In the genomic region with DNA sequence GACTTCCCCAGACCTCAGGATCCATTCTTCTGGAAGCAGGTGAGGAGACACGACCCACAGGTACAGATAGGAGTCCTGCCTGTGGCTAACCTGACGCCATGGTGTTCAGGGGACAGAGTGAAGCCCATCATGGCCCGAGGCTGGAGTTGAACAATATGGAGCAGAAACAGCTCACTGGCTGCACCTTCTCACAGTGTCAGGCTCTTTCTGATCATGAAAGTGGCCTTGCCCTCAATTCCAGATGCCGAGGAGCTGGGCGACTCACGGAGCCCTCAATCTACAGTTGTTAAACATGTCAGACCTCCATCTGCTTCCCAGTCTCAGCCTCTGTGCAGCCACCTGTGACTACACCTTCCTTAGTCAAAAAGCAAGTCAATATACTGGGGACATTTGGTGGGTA, we compare ENCODE assay signal across 21 cellular contexts.
DNase-seq lines count a peak whose midpoint lies in the region; ATAC-seq and TF ChIP-seq lines count a peak whose summit lies in the region.
"Had no signal": no experiment of that assay in that cellular context is flagged by ENCODE, and none has a peak within 500 bp of the region (broad histone marks: within the 10 kb centered on the region; RNA-seq: fewer than 3 reads in every experiment).

No MANE protein-coding gene starts in this region.

- H3K36me3 Mint-ChIP-seq in type B pancreatic cell, result no peaks in the 10 kb centered on the region
- no peaks in the 10 kb centered on the region for H3K36me3 Mint-ChIP-seq in activated T-helper 17 cell treated with anti-CD3 and anti-CD28 coated beads, Interleukin-2, amount 50 U/mL, for 72 hours (ENCODE audit: low read depth)
- H3K36me3 Mint-ChIP-seq: CD4-positive, CD25-positive, alpha-beta regulatory T cell had no signal

- no peaks in the 10 kb centered on the region for H3K27me3 ChIP-seq in Panc1 (ENCODE audit: control insufficient read depth, insufficient read depth, low read length)
- peaks cover 4 to 8% of the 10 kb centered on the region in 2 experiments for H3K27me3 ChIP-seq in mesenchymal stem cell (ENCODE audit: control insufficient read depth in 1 of 2, insufficient read depth in 1 of 2, low read length in 2 of 2)
- H3K27me3 ChIP-seq: BE2C had no signal

- no peak overlapping the region for H3K4me3 ChIP-seq in Panc1 (ENCODE audit: low read depth in 2 of 2, low read length in 2 of 2)
- no peak overlapping the region for H3K4me3 ChIP-seq in coronary artery
- H3K4me3 ChIP-seq in mesenchymal stem cell (ENCODE audit: insufficient read depth in 1 of 2, low read depth in 1 of 2, low read length in 2 of 2), result no peak overlapping the region
- H3K4me3 ChIP-seq: GM12878, GM23248 had no signal

- H3K4ac ChIP-seq in mesenchymal stem cell (ENCODE audit: low read depth in 1 of 2, low read length in 2 of 2), result no peak overlapping the region

- H3K79me1 ChIP-seq in mesenchymal stem cell (replicated peaks; ENCODE audit: low read length, poor library complexity, severe bottlenecking), result no peaks in the 10 kb centered on the region

- intact Hi-C loops in Panc1 (cut with micrococcal nuclease; ENCODE audit: unreplicated experiment), result no loop called here

- peak overlapping the region; percentile 67 for H3K27ac ChIP-seq in Panc1 (ENCODE audit: low read length)
- no peak overlapping the region for H3K27ac ChIP-seq in coronary artery
- no peak overlapping the region for H3K27ac ChIP-seq in mesenchymal stem cell (ENCODE audit: low read length, poor library complexity, severe bottlenecking)
- H3K27ac ChIP-seq: GM23248, HL-60 had no signal

- no peak overlapping the region for H4K8ac ChIP-seq in mesenchymal stem cell (ENCODE audit: low read length)

- H3K9me3 Mint-ChIP-seq in type B pancreatic cell, result peaks cover 4% of the 10 kb centered on the region
- no peaks in the 10 kb centered on the region for H3K9me3 Mint-ChIP-seq in activated T-helper 17 cell treated with anti-CD3 and anti-CD28 coated beads, Interleukin-2, amount 50 U/mL, for 72 hours
- H3K9me3 Mint-ChIP-seq: CD4-positive, CD25-positive, alpha-beta regulatory T cell; CD8-positive, alpha-beta memory T cell had no signal

- H3K36me3 ChIP-seq in Panc1 (ENCODE audit: control insufficient read depth, insufficient read depth, low read length), result no peaks in the 10 kb centered on the region
- no peaks in the 10 kb centered on the region for H3K36me3 ChIP-seq in mesenchymal stem cell (ENCODE audit: control insufficient read depth in 1 of 2, insufficient read depth in 2 of 2, low read depth in 1 of 2, low read length in 2 of 2)
- H3K36me3 ChIP-seq: BE2C had no signal

- DNase-seq in Panc1 (ENCODE audit: low read depth, low spot score) (no peak), coronary artery (ENCODE audit: low spot score) (peak; percentile 45), mesenchymal stem cell (no peak), type B pancreatic cell (ENCODE audit: extremely low spot score, unreplicated experiment) (no peak), NCI-H2107 (lab: John Stamatoyannopoulos, UW) (no peak)
- DNase-seq: ACHN; BE2C; C1 segment of cervical spinal cord; CD4-positive, CD25-positive, alpha-beta regulatory T cell; CD8-positive, alpha-beta memory T cell; DMS153; DMS79 treated with DMSO at 0.1 percent for 48 hours; GF-D8; GM23248; HCEC 1CT; Karpas-422; KBM-7 had no signal

- H3K27me3 Mint-ChIP-seq in type B pancreatic cell, result peaks cover 3% of the 10 kb centered on the region
- H3K27me3 Mint-ChIP-seq in activated T-helper 17 cell treated with anti-CD3 and anti-CD28 coated beads, Interleukin-2, amount 50 U/mL, for 72 hours, result no peaks in the 10 kb centered on the region

- no peak overlapping the region for H2AFZ ChIP-seq in mesenchymal stem cell (ENCODE audit: low read depth, low read length)
- H2AFZ ChIP-seq: GM23248 had no signal

- H3K4me1 ChIP-seq in Panc1 (ENCODE audit: control insufficient read depth, insufficient read depth, low read length), result peaks cover 11% of the 10 kb centered on the region
- no peaks in the 10 kb centered on the region for H3K4me1 ChIP-seq in mesenchymal stem cell (ENCODE audit: control insufficient read depth, insufficient read depth, low read depth, low read length)
- H3K4me1 ChIP-seq: BE2C had no signal

- no peak overlapping the region for H2BK120ac ChIP-seq in mesenchymal stem cell (ENCODE audit: low read depth, low read length)

- no peak overlapping the region for H3K9ac ChIP-seq in mesenchymal stem cell (ENCODE audit: low read length)
- H3K9ac ChIP-seq: GM23248 had no signal

- no peak overlapping the region for H3K14ac ChIP-seq in mesenchymal stem cell (ENCODE audit: low read length in 2 of 2)

- H2BK12ac ChIP-seq in mesenchymal stem cell (ENCODE audit: low read length in 2 of 2), result no peak overlapping the region

- H3K27ac Mint-ChIP-seq in type B pancreatic cell, result no peak overlapping the region
- H3K27ac Mint-ChIP-seq in activated T-helper 17 cell treated with anti-CD3 and anti-CD28 coated beads, Interleukin-2, amount 50 U/mL, for 72 hours, result no peak overlapping the region
- H3K27ac Mint-ChIP-seq: CD4-positive, CD25-positive, alpha-beta regulatory T cell; CD8-positive, alpha-beta memory T cell had no signal

- H2AK5ac ChIP-seq in mesenchymal stem cell (ENCODE audit: low read length, severe bottlenecking), result peak overlapping the region; percentile 27

- no peak for TF ChIP-seq CTCF in Panc1 (IDR thresholded peaks at IDR 0.05)
- TF ChIP-seq CTCF in coronary artery (IDR thresholded peaks at IDR 0.05), result no peak
- TF ChIP-seq CTCF in type B pancreatic cell (conservative IDR thresholded peaks at IDR 0.05), result no peak

- ATAC-seq in Panc1 (no peak), HG02973 (IDR thresholded peaks at IDR 0.05; ENCODE audit: unreplicated experiment) (no peak)
- no peak for ATAC-seq in activated T-helper 17 cell treated with anti-CD3 and anti-CD28 coated beads, Interleukin-2, amount 50 U/mL, for 72 hours (replicated peaks)
- ATAC-seq: GM12878 had no signal

- POLR2A ChIA-PET in Panc1 (lab: Charles Lee), result no interaction called here

- no TSS peak for BruUV-seq in Panc1 (replicated peaks; lab: Mats Ljungman, UMichigan)

- in situ Hi-C loops in Panc1 (cut with HindIII; ENCODE audit: low pct_unique_long_range_greater_than_20kb, low sequenced_read_pairs), result no loop called here

- H3K4me3 Mint-ChIP-seq in type B pancreatic cell, result peak overlapping the region; percentile 27
- H3K4me3 Mint-ChIP-seq in activated T-helper 17 cell treated with anti-CD3 and anti-CD28 coated beads, Interleukin-2, amount 50 U/mL, for 72 hours, result no peak overlapping the region
- H3K4me3 Mint-ChIP-seq: CD4-positive, CD25-positive, alpha-beta regulatory T cell; CD8-positive, alpha-beta memory T cell had no signal

- CTCF ChIA-PET in Panc1 (lab: Charles Lee), result no interaction called here

- no peak overlapping the region for H3K4me2 ChIP-seq in mesenchymal stem cell (ENCODE audit: low read length, poor library complexity, severe bottlenecking)

- peak overlapping the region; percentile 52 for H4K91ac ChIP-seq in mesenchymal stem cell (ENCODE audit: low read length)

- peaks cover 3% of the 10 kb centered on the region; the same call in 1 of the 2 replicates for H3K9me3 ChIP-seq in Panc1 (ENCODE audit: control insufficient read depth, insufficient read depth, low read depth, low read length)
- H3K9me3 ChIP-seq in mesenchymal stem cell (ENCODE audit: control insufficient read depth, low read length), result peaks cover 3% of the 10 kb centered on the region
- H3K9me3 ChIP-seq: BE2C had no signal

- H3K18ac ChIP-seq in mesenchymal stem cell (ENCODE audit: low read depth in 1 of 2, low read length in 2 of 2), result no peak overlapping the region

- no peak overlapping the region for H2BK5ac ChIP-seq in mesenchymal stem cell (ENCODE audit: low read depth, low read length, poor library complexity, severe bottlenecking)

- H3K23ac ChIP-seq in mesenchymal stem cell (ENCODE audit: low read length in 2 of 2), result no peak overlapping the region

- peaks cover 3% of the 10 kb centered on the region for H3K4me1 Mint-ChIP-seq in type B pancreatic cell (ENCODE audit: unreplicated experiment)
- no peaks in the 10 kb centered on the region for H3K4me1 Mint-ChIP-seq in activated T-helper 17 cell treated with anti-CD3 and anti-CD28 coated beads, Interleukin-2, amount 50 U/mL, for 72 hours
- H3K4me1 Mint-ChIP-seq: CD8-positive, alpha-beta memory T cell had no signal

- H2BK15ac ChIP-seq in mesenchymal stem cell (ENCODE audit: low read depth, poor library complexity, severe bottlenecking), result no peak overlapping the region

- WGBS in mesenchymal stem cell, result 94% methylated on average over 6 of the region's 6 CpGs
